ENCODE assay signal across 7 cellular contexts in the genomic region with DNA sequence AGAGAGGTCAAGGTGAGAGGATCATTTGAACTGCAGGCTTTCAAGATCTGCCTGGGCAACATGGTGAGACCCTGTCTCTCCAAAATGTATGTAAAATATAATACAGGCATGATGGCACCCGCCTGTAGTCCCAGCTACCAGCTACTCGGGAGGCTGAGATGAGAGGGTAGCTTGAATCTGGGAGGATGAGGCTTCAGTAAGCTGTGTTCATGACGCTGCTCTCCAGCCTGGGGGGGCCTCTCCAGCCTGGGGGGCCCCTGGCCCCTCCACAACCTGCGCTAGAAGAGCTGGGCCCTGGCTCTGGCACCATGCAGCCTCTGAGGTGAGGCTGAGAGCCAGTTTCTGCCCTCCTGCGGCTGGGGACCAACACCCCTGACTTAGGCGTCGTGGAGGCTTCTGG.
A peak's percentile ranks its signal among the peaks of the same experiment; 100 is the strongest.
DNase-seq lines count a peak whose midpoint lies in the region; ATAC-seq and TF ChIP-seq lines count a peak whose summit lies in the region.
"Not testable (repeated sequence)": the region's sequence is repeated elsewhere in the genome, so short reads cannot be mapped to it uniquely, and the experiment has no call there.

No MANE protein-coding gene starts in this region.

- intact Hi-C loops in CD14-positive monocyte (cut with micrococcal nuclease); spleen (cut with DNase I; ENCODE audit: low total_unique reads): not testable (repeated sequence)

- H3K27ac ChIP-seq in RWPE2 (ENCODE audit: poor library complexity, severe bottlenecking); spleen: not testable (repeated sequence)

- H3K36me3 Mint-ChIP-seq in CD14-positive monocyte; osteocyte (ENCODE audit: unreplicated experiment): not testable (repeated sequence)

- H3K27ac Mint-ChIP-seq in CD14-positive monocyte; osteocyte (ENCODE audit: unreplicated experiment): not testable (repeated sequence)

- H3K9me3 ChIP-seq in RWPE2 (ENCODE audit: severe bottlenecking): not testable (repeated sequence)
- H3K9me3 ChIP-seq in spleen: peaks cover 0 to 21% (median 9%) of the 10 kb centered on the region in 8 donors

- DNase-seq in CD14-positive monocyte (ENCODE audit: low spot score) (peak; percentile 34), HT1080 (ENCODE audit: low read depth) (peak; percentile 0), RWPE2 (ENCODE audit: low spot score) (peak; percentile 27), ecto neural progenitor cell (ENCODE audit: low spot score) (peak; percentile 8), islet precursor cell (peak; percentile 15), osteocyte (ENCODE audit: extremely low spot score, unreplicated experiment) (peak; percentile 83), spleen (peak; percentile 28)

- H3K27me3 ChIP-seq in RWPE2 (ENCODE audit: insufficient read depth, poor library complexity, severe bottlenecking); spleen (replicated peaks in 1 of 7): not testable (repeated sequence)

- H3K4me3 Mint-ChIP-seq in CD14-positive monocyte; osteocyte (ENCODE audit: unreplicated experiment): not testable (repeated sequence)

- not testable (repeated sequence) for H3K4me1 Mint-ChIP-seq in CD14-positive monocyte; osteocyte (ENCODE audit: unreplicated experiment)

- H3K4me1 ChIP-seq in RWPE2 (ENCODE audit: insufficient read depth, poor library complexity, severe bottlenecking); spleen: not testable (repeated sequence)

- H3K4me3 ChIP-seq in RWPE2 (ENCODE audit: severe bottlenecking); spleen: not testable (repeated sequence)

- not testable (repeated sequence) for H3K36me3 ChIP-seq in RWPE2 (ENCODE audit: low read depth); spleen

- H3K27me3 Mint-ChIP-seq in CD14-positive monocyte (ENCODE audit: low read depth in 3 of 3); osteocyte (ENCODE audit: unreplicated experiment): not testable (repeated sequence)

- H3K9me3 Mint-ChIP-seq in CD14-positive monocyte; osteocyte (ENCODE audit: unreplicated experiment): not testable (repeated sequence)

- WGBS in spleen, 5 donors: 61 to 79% (median 70%) methylated on average over 2 to 4 of the region's 7 CpGs

- not testable (repeated sequence) for TF ChIP-seq POLR2A in spleen (IDR thresholded peaks at IDR 0.05)

- not testable (repeated sequence) for ATAC-seq in RWPE2 (ENCODE audit: low read depth)

- not testable (repeated sequence) for TF ChIP-seq CTCF in CD14-positive monocyte (IDR thresholded peaks at IDR 0.05); RWPE2 (IDR thresholded peaks at IDR 0.05; ENCODE audit: poor library complexity, severe bottlenecking); osteocyte (IDR thresholded peaks at IDR 0.05); spleen (IDR thresholded peaks at IDR 0.05 in 8 of 11, conservative IDR thresholded peaks at IDR 0.05 in 3 of 11)

Comparison
In these comparisons a context has a peak if more than half of its experiments do, and no peak if none do; other contexts are left out.
1. DNase-seq: peak in every context shown above with its lines; median percentile 83 in osteocyte; 34 in CD14-positive monocyte; 28 in spleen; 27 in RWPE2; 15 in islet precursor cell; 8 in ecto neural progenitor cell; 0 in HT1080.